ENCODE assay signal across 18 cellular contexts in the genomic region with DNA sequence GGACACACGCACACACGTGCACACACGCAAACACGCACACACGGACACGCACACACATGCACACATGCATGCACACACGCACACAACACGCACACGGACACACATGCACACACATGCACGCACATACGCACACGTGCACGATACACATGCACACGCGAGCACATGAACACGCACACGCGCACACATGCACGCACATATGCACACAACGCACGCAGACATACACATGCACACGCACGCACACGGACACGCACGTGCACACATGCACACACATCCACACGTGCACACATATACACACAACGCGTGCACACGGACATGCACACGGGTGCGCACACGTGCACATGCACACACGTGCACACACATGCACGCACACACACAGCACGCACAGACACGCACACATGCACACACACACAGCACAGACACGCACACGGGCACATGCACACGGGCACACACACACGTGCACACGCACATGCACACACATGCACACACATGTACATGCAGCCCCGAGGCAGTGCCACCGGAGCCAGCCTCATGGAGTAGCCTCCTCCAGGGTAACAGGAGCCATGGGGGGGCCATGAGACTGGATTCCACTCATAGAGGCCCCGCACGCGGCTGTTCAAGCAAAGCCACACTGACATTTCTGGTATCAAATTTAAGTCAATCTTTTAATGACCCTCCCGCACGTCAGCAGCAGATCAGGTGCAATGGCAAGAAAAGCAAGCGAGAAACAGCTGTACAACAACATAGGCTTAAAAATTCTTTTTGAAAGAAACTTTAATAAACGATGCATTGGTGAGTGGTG. TPM values are rescaled to one million over a fixed set of nuclear protein-coding genes. Genes with fewer than 3 reads are reported as not detected.
DNase-seq lines count a peak whose midpoint lies in the region; ATAC-seq, FAIRE-seq and TF ChIP-seq lines count a peak whose summit lies in the region.
"Had no signal": no experiment of that assay in that cellular context is flagged by ENCODE, and none has a peak within 500 bp of the region (broad histone marks: within the 10 kb centered on the region; RNA-seq: fewer than 3 reads in every experiment).

No MANE protein-coding gene starts in this region.

- H3K9ac ChIP-seq in H1 (replicated peaks in 1 of 4; ENCODE audit: extremely low read depth in 1 of 4, low read depth in 3 of 4, low read length in 3 of 4) (no peak overlapping the region), trophoblast cell (ENCODE audit: low read length) (no peak overlapping the region)

- H3K4me1 ChIP-seq in H1 (replicated peaks in 1 of 4; ENCODE audit: control insufficient read depth in 3 of 4, insufficient read depth in 4 of 4, low read length in 3 of 4) (peaks cover 0 to 2% (median under 1%) of the 10 kb centered on the region in 4 experiments; a peak in 1 of 7 replicates), trophoblast cell (ENCODE audit: control insufficient read depth in 1 of 2, insufficient read depth in 2 of 2, low read length in 2 of 2) (peaks cover 7 to 14% of the 10 kb centered on the region in 2 experiments), lower lobe of right lung (peaks cover 5% of the 10 kb centered on the region)

- H3K9me3 ChIP-seq in H1 (ENCODE audit: insufficient read depth in 2 of 2, low read depth in 1 of 2, low read length in 1 of 2), result peaks cover 6 to 7% of the 10 kb centered on the region in 2 experiments; a peak in 3 of 4 replicates
- peaks cover 12% of the 10 kb centered on the region for H3K9me3 ChIP-seq in trophoblast cell (ENCODE audit: insufficient read depth, low read depth, low read length)
- H3K9me3 ChIP-seq in lower lobe of right lung, result no peaks in the 10 kb centered on the region

- no peak overlapping the region for H3K4me3 ChIP-seq in H1 (ENCODE audit: extremely low read depth in 1 of 4, insufficient read depth in 2 of 4, low read depth in 3 of 4, low read length in 4 of 4)
- peak overlapping the region; percentile 62 for H3K4me3 ChIP-seq in trophoblast cell (ENCODE audit: low read depth, low read length)
- no peak overlapping the region for H3K4me3 ChIP-seq in lower lobe of right lung

- no peak for TF ChIP-seq CTCF in H1 (IDR thresholded peaks at IDR 0.05; ENCODE audit: control extremely low read depth in 1 of 3, insufficient read depth in 1 of 3, low read depth in 1 of 3, low read length in 3 of 3)
- TF ChIP-seq CTCF in lower lobe of right lung (IDR thresholded peaks at IDR 0.05), result no peak

- H3K23ac ChIP-seq in H1 (ENCODE audit: insufficient read length) (peak overlapping the region; percentile 17), trophoblast cell (ENCODE audit: low read length) (no peak overlapping the region)

- no peak overlapping the region for H2AFZ ChIP-seq in H1 (ENCODE audit: low read length)
- no peak overlapping the region for H2AFZ ChIP-seq in trophoblast cell (ENCODE audit: insufficient read depth, low read length, poor library complexity)

- H3K4me2 ChIP-seq in H1 (ENCODE audit: insufficient read depth in 1 of 2, low read depth in 2 of 2, low read length in 2 of 2) (no peak overlapping the region), trophoblast cell (ENCODE audit: low read length) (no peak overlapping the region)

- no peak for TF ChIP-seq RAD21 in H1 (IDR thresholded peaks at IDR 0.05 in 1 of 2, conservative IDR thresholded peaks at IDR 0.05 in 1 of 2; ENCODE audit: low read depth in 2 of 2, low read length in 2 of 2)

- H3K79me2 ChIP-seq in H1 (ENCODE audit: control insufficient read depth in 1 of 2, insufficient read depth in 2 of 2, low read length in 2 of 2), result peaks cover 0 to 2% of the 10 kb centered on the region in 2 experiments; a peak in 1 of 4 replicates
- H3K79me2 ChIP-seq in trophoblast cell (ENCODE audit: control insufficient read depth, insufficient read depth, low read length, poor library complexity), result peaks cover 3% of the 10 kb centered on the region

- H3K27ac ChIP-seq in H1 (ENCODE audit: low read depth, low read length) (no peak overlapping the region), trophoblast cell (ENCODE audit: low read depth, low read length) (no peak overlapping the region), lower lobe of right lung (no peak overlapping the region)

- POLR2A ChIA-PET in H1 (lab: Charles Lee; ENCODE audit: partially characterized antibody), result no interaction called here

- no peak overlapping the region for H3K56ac ChIP-seq in H1 (replicated peaks; ENCODE audit: insufficient read length, low read depth, low read length)

- peak overlapping the region; percentile 95 for H4K91ac ChIP-seq in H1 (replicated peaks; ENCODE audit: insufficient read length, low read length)
- no peak overlapping the region for H4K91ac ChIP-seq in trophoblast cell (ENCODE audit: low read depth, low read length)

- no peak overlapping the region for H4K12ac ChIP-seq in trophoblast cell (ENCODE audit: low read depth, low read length)

- peak overlapping the region; percentile 94 for H2BK5ac ChIP-seq in H1 (ENCODE audit: low read depth, low read length)
- H2BK5ac ChIP-seq in trophoblast cell (ENCODE audit: low read depth, low read length, poor library complexity), result no peak overlapping the region

- H2BK12ac ChIP-seq in H1 (ENCODE audit: low read depth, low read length) (peak overlapping the region; percentile 96; the same call in 1 of the 2 replicates), trophoblast cell (ENCODE audit: low read length) (no peak overlapping the region)

- TF ChIP-seq POLR2A in GM12891 (IDR thresholded peaks at IDR 0.05; ENCODE audit: low read depth, low read length) (no peak), H1 (IDR thresholded peaks at IDR 0.05; ENCODE audit: control extremely low read depth in 1 of 2, low read depth in 2 of 2, low read length in 2 of 2) (no peak)

- ATAC-seq in lower lobe of right lung (no peak), HG03571 (IDR thresholded peaks at IDR 0.05; ENCODE audit: unreplicated experiment) (no peak)

- peak overlapping the region; percentile 3; the same call in 1 of the 2 replicates for H3K18ac ChIP-seq in H1 (ENCODE audit: extremely low read depth, low read length)
- no peak overlapping the region for H3K18ac ChIP-seq in trophoblast cell (ENCODE audit: low read length)

- H2BK120ac ChIP-seq in H1 (replicated peaks; ENCODE audit: low read depth, low read length) (peak overlapping the region; percentile 43), trophoblast cell (ENCODE audit: insufficient read depth, low read length, poor library complexity) (no peak overlapping the region)

- no peaks in the 10 kb centered on the region for H3K36me3 ChIP-seq in H1 (ENCODE audit: control insufficient read depth in 2 of 4, insufficient read depth in 4 of 4, low read length in 3 of 4)
- peaks cover 0 to 4% of the 10 kb centered on the region in 2 experiments for H3K36me3 ChIP-seq in trophoblast cell (ENCODE audit: control insufficient read depth in 1 of 2, insufficient read depth in 2 of 2, low read length in 2 of 2)
- H3K36me3 ChIP-seq in lower lobe of right lung, result no peaks in the 10 kb centered on the region

- peak overlapping the region; percentile 61; the same call in 1 of the 2 replicates for H2BK20ac ChIP-seq in H1 (ENCODE audit: low read length)

- H3K27me3 ChIP-seq in H1 (replicated peaks in 1 of 4; ENCODE audit: control insufficient read depth in 3 of 4, extremely low read depth in 1 of 4, insufficient read depth in 3 of 4, low read length in 3 of 4), result no peaks in the 10 kb centered on the region
- H3K27me3 ChIP-seq in trophoblast cell (ENCODE audit: insufficient read depth, low read length), result no peaks in the 10 kb centered on the region
- H3K27me3 ChIP-seq in lower lobe of right lung (ENCODE audit: low read depth), result no peaks in the 10 kb centered on the region

- DNase-seq in GM12891 (ENCODE audit: insufficient read length, low spot score) (no peak), HTR-8/SVneo (ENCODE audit: insufficient read length, low spot score) (no peak), H1 (ENCODE audit: low read depth in 1 of 2, low spot score in 2 of 2) (no peak), trophoblast cell (no peak), lower lobe of right lung (no peak)
- no peak for DNase-seq in stimulated activated CD4-positive, alpha-beta T cell treated with anti-CD3 and anti-CD28 coated beads, Interleukin-4, amount 100 ng/mL, for 24 hours
- DNase-seq: ACHN; AML-193; EL; IMR-90; NCI-H1105 treated with DMSO at 0.1 percent for 48 hours; NCI-H187 treated with DMSO at 0.1 percent for 48 hours; NCI-H2171 treated with DMSO at 0.1 percent for 48 hours; NCI-H446 treated with DMSO at 0.1 percent for 48 hours; NK-92 treated with Interleukin-12 subunit alpha and Interleukin-12 subunit beta, amount 100 ng/mL, for 24 hours; OCI-M1; SIG-M5 had no signal

- H4K8ac ChIP-seq in H1 (ENCODE audit: extremely low read depth, insufficient read depth, low read length) (no peak overlapping the region), trophoblast cell (ENCODE audit: low read depth, low read length) (no peak overlapping the region)

- H2AK5ac ChIP-seq in H1 (ENCODE audit: low read depth, low read length), result peak overlapping the region; percentile 69
- no peak overlapping the region for H2AK5ac ChIP-seq in trophoblast cell (ENCODE audit: low read length)

- H4K20me1 ChIP-seq in H1 (replicated peaks in 1 of 2; ENCODE audit: control insufficient read depth in 1 of 2, insufficient read depth in 2 of 2, low read length in 2 of 2), result peaks cover 0 to 6% of the 10 kb centered on the region in 2 experiments

- intact Hi-C loops in lower lobe of right lung (cut with DNase I), result no loop called here

- WGBS in H1 (ENCODE audit: extremely low coverage in 1 of 2, insufficient coverage in 1 of 2, insufficient read length in 1 of 2, insufficient replicate concordance in 2 of 2, low coverage in 1 of 2, low lambda C conversion rate in 2 of 2, missing lambda C conversion rate in 1 of 2), 2 experiments, result 93% methylated on average over 48 of the region's 51 CpGs; no CpG with 5 or more reads in 1 of the 2 experiments
- WGBS in trophoblast cell (ENCODE audit: extremely low coverage, insufficient coverage, insufficient read length), result no CpG with 5 or more reads among the region's 51 CpGs

- H4K5ac ChIP-seq in H1 (ENCODE audit: insufficient read length, low read depth, low read length), result no peak overlapping the region

- H3K14ac ChIP-seq in H1 (ENCODE audit: insufficient read length), result peak overlapping the region; percentile 84
- no peak overlapping the region for H3K14ac ChIP-seq in trophoblast cell (ENCODE audit: low read length)

- H2BK15ac ChIP-seq in H1 (ENCODE audit: low read length), result peak overlapping the region; percentile 66

- CTCF ChIA-PET in H1 (lab: Charles Lee; ENCODE audit: partially characterized antibody), result interaction anchor here (0.9 kb wide), 1 partner anchor 15 kb away, joined by 3 read pairs; no protein-coding TSS in a partner anchor

- peaks cover 6% of the 10 kb centered on the region for H3K79me1 ChIP-seq in H1 (ENCODE audit: low read depth, low read length)
- H3K79me1 ChIP-seq in trophoblast cell (ENCODE audit: low read length), result peaks cover 10% of the 10 kb centered on the region

- FAIRE-seq in GM12891 (lab: Jason Lieb, UNC) (peak; percentile 95), HTR-8/SVneo (lab: Jason Lieb, UNC) (peak; percentile 100), H1 (lab: Jason Lieb, UNC) (no peak)

- no peak for TF ChIP-seq EP300 in H1 (IDR thresholded peaks at IDR 0.05; ENCODE audit: borderline replicate concordance in 1 of 2, low read depth in 2 of 2, low read length in 2 of 2)

- H3K23me2 ChIP-seq in H1 (ENCODE audit: low read depth, low read length), result peaks cover 5% of the 10 kb centered on the region; the same call in 1 of the 2 replicates

- H3K4ac ChIP-seq in H1 (replicated peaks; ENCODE audit: insufficient read length, low read depth, low read length), result peak overlapping the region; percentile 99
- H3K4ac ChIP-seq in trophoblast cell (ENCODE audit: low read depth, low read length), result no peak overlapping the region

RNA-seq across cellular contexts. Expression of gene GPER1, which starts 17.2 kb away (rescaled TPM):
- polyA plus RNA-seq in GM12891 (2012; ENCODE audit: low read depth, missing spikeins), result 6.5 TPM
- 0.24 and 0.52 TPM in 2 replicates for total RNA-seq in H1 (2021; fragmentation: NEBNext Ultra II Directional; extraction: Animal tissue kit (Norgen Biotek cat#: 25700))
- polyA plus RNA-seq in H1 (2011; rRNA removed), result 0.47 and 0.78 TPM in 2 replicates
- polyA plus RNA-seq in H1 (2011; cell fraction: cytosol; rRNA removed), result 0.56 TPM
- polyA plus RNA-seq in H1 (2011; cell fraction: nucleus; rRNA removed), result 1.00 TPM
- polyA plus RNA-seq in H1 (2012, experiment 1 of 2), result 0.36 to 0.68 TPM (median 0.62 TPM) in 4 replicates
- 0.17 TPM for polyA plus RNA-seq in H1 (2012, experiment 2 of 2)
- 0.20 TPM for polyA plus RNA-seq in H1 (2013, experiment 1 of 2)
- 0.20 TPM for polyA plus RNA-seq in H1 (2013, experiment 2 of 2)
- polyA minus RNA-seq in H1 (2011; rRNA and poly(A)+ RNA removed), result 0.16 and 0.27 TPM in 2 replicates
- not detected for polyA minus RNA-seq in H1 (2011; cell fraction: cytosol; rRNA and poly(A)+ RNA removed)
- 0.70 TPM for polyA minus RNA-seq in H1 (2011; cell fraction: nucleus; rRNA and poly(A)+ RNA removed)
- 5.2 and 5.3 TPM in 2 replicates for polyA plus RNA-seq in trophoblast cell (2013)
- total RNA-seq in lower lobe of right lung, result 26.0 TPM

RNA-seq across cellular contexts. Expression of gene GPR146, which starts 26.4 kb away (rescaled TPM):
- polyA plus RNA-seq in GM12891 (2012; ENCODE audit: low read depth, missing spikeins), result 3.0 TPM
- total RNA-seq in H1 (2021; fragmentation: NEBNext Ultra II Directional; extraction: Animal tissue kit (Norgen Biotek cat#: 25700)), result 0.54 and 1.8 TPM in 2 replicates
- polyA plus RNA-seq in H1 (2011; rRNA removed), result 2.7 and 3.9 TPM in 2 replicates
- polyA plus RNA-seq in H1 (2011; cell fraction: cytosol; rRNA removed), result 2.5 TPM
- polyA plus RNA-seq in H1 (2011; cell fraction: nucleus; rRNA removed), result 3.3 TPM
- 0.62 to 1.8 TPM (median 1.3 TPM) in 4 replicates for polyA plus RNA-seq in H1 (2012, experiment 1 of 2)
- polyA plus RNA-seq in H1 (2012, experiment 2 of 2), result 2.0 TPM
- polyA plus RNA-seq in H1 (2013, experiment 1 of 2), result 1.1 TPM
- polyA plus RNA-seq in H1 (2013, experiment 2 of 2), result 0.79 TPM
- polyA minus RNA-seq in H1 (2011; rRNA and poly(A)+ RNA removed), result 2.9 and 4.5 TPM in 2 replicates
- 0.81 TPM for polyA minus RNA-seq in H1 (2011; cell fraction: cytosol; rRNA and poly(A)+ RNA removed)
- polyA minus RNA-seq in H1 (2011; cell fraction: nucleus; rRNA and poly(A)+ RNA removed), result 3.9 TPM
- 5.6 and 6.0 TPM in 2 replicates for polyA plus RNA-seq in trophoblast cell (2013)
- total RNA-seq in lower lobe of right lung, result 44.8 TPM

Comparison
In these comparisons a context has a peak if more than half of its experiments do, and no peak if none do; other contexts are left out.
1. RNA of gene GPER1, which starts 17.2 kb away (total RNA-seq): 26.0 TPM in lower lobe of right lung (single experiment); 0.24 to 0.52 TPM in H1; every median in the first group is over 10 times any median in the second.
2. RNA of gene GPR146, which starts 26.4 kb away (total RNA-seq): 44.8 TPM in lower lobe of right lung (single experiment); 0.54 to 1.8 TPM in H1; every median in the first group is over 10 times any median in the second.